Comparison of ENCODE assay signal across 3 cellular contexts in genomic region chr1:182010800-182011370, GRCh38. TPM values are rescaled to one million over a fixed set of nuclear protein-coding genes. Genes with fewer than 3 reads are reported as not detected.
"Had no signal": no experiment of that assay in that cellular context is flagged by ENCODE, and none has a peak within 500 bp of the region (broad histone marks: within the 10 kb centered on the region; RNA-seq: fewer than 3 reads in every experiment).

No MANE protein-coding gene starts in this region.

RNA-seq across cellular contexts. Expression of gene ZNF648, which starts 50.6 kb away (rescaled TPM):
- total RNA-seq: HT-29, IMR-90 had no signal
- polyA plus RNA-seq: IgD-negative memory B cell, IMR-90 had no signal
